ENCODE assay signal across 18 cellular contexts in the genomic region with DNA sequence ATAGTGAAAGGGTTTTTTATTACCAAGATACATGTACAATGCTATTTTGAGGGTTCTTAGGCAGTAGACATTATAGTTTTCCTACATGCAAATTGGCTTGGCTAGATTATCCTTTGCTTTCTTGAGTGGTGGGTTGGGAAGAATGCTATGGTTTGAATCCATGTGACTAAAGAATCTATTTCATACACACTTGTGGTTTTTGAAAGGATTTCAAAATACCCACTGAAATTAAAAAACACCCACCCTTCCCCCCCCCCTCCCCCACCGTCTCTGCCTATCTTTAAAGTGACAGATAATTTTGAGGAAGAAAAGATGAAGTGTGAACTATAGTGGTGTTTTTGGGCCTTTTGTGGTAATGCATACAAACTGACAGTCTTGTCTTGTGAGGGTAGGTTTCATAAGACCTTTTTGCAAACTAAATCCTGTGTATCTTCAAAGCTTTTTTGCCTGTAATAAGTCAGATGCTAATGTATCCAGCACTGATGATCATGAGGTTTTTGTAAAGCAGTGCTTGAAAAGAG.
DNase-seq lines count a peak whose midpoint lies in the region; ATAC-seq and TF ChIP-seq lines count a peak whose summit lies in the region.
"Had no signal": no experiment of that assay in that cellular context is flagged by ENCODE, and none has a peak within 500 bp of the region (broad histone marks: within the 10 kb centered on the region; RNA-seq: fewer than 3 reads in every experiment).

No MANE protein-coding gene starts in this region.

- H3K36me3 ChIP-seq in GM23248 (ENCODE audit: low read depth): no peaks in the 10 kb centered on the region
- H3K36me3 ChIP-seq: BE2C had no signal

- H3K79me2 ChIP-seq in GM23248 (ENCODE audit: insufficient read depth): peaks cover 76% of the 10 kb centered on the region

- H3K4me3 ChIP-seq in AG04449 (ENCODE audit: low read depth, low read length) (no peak overlapping the region), GM23248 (0 out of 2 replicates have a peak overlapping the region, but pooled peaks have one; percentile 1)
- H3K4me3 ChIP-seq: psoas muscle had no signal

- no peaks in the 10 kb centered on the region for H3K9me2 ChIP-seq in GM23248 (ENCODE audit: insufficient read depth)

- H3K4me1 Mint-ChIP-seq in endothelial cell (ENCODE audit: unreplicated experiment): no peaks in the 10 kb centered on the region
- no peaks in the 10 kb centered on the region for H3K4me1 Mint-ChIP-seq in activated T-helper 17 cell treated with anti-CD3 and anti-CD28 coated beads, Interleukin-2, amount 50 U/mL, for 72 hours

- peak overlapping the region; percentile 43 for H3K9ac ChIP-seq in GM23248

- peaks cover 6% of the 10 kb centered on the region for H3K36me3 Mint-ChIP-seq in endothelial cell (ENCODE audit: low read depth, unreplicated experiment)
- H3K36me3 Mint-ChIP-seq in activated T-helper 17 cell treated with anti-CD3 and anti-CD28 coated beads, Interleukin-2, amount 50 U/mL, for 72 hours (ENCODE audit: low read depth): no peaks in the 10 kb centered on the region

- in situ Hi-C loops in GM23248 (cut with MboI) (no loop called here), SK-MEL-5 (cut with HindIII; ENCODE audit: low pct_unique_long_range_greater_than_20kb, low sequenced_read_pairs) (no loop called here)

- H3F3A ChIP-seq in GM23248 (ENCODE audit: insufficient read depth): peaks cover 33% of the 10 kb centered on the region

- peak overlapping the region; percentile 79 for H3K27ac ChIP-seq in GM23248
- H3K27ac ChIP-seq: psoas muscle had no signal

- H2AFZ ChIP-seq in GM23248: no peak overlapping the region

- no peak for ATAC-seq in activated T-helper 17 cell treated with anti-CD3 and anti-CD28 coated beads, Interleukin-2, amount 50 U/mL, for 72 hours (replicated peaks)
- no peak for ATAC-seq in HG03135 (IDR thresholded peaks at IDR 0.05; ENCODE audit: unreplicated experiment)
- ATAC-seq: activated CD8-positive, alpha-beta T cell treated with anti-CD3 and anti-CD28 coated beads, Interleukin-2, amount 10 ng/mL, durations not matched to agents 7 days and 5 days; psoas muscle; stimulated activated naive B cell treated with anti-CD40 and anti-IgM and Interleukin-4, amounts not matched to agents 10 μg/mL and 1 μg/mL and 100 μg/mL, for 72 hours had no signal

- no peaks in the 10 kb centered on the region for H3K27me3 ChIP-seq in GM23248 (replicated peaks; ENCODE audit: insufficient read depth)
- H3K27me3 ChIP-seq: BE2C had no signal

- no peak overlapping the region for H3K4me3 Mint-ChIP-seq in endothelial cell (ENCODE audit: unreplicated experiment)
- H3K4me3 Mint-ChIP-seq in activated T-helper 17 cell treated with anti-CD3 and anti-CD28 coated beads, Interleukin-2, amount 50 U/mL, for 72 hours: no peak overlapping the region
- H3K4me3 Mint-ChIP-seq: activated CD8-positive, alpha-beta T cell treated with anti-CD3 and anti-CD28 coated beads, Interleukin-2, amount 10 ng/mL, durations not matched to agents 7 days and 5 days; stimulated activated naive B cell treated with anti-CD40 and anti-IgM and Interleukin-4, amounts not matched to agents 10 μg/mL and 1 μg/mL and 100 μg/mL, for 72 hours; T-helper 2 cell treated with Interferon-gamma antibody and Interleukin-4, amounts not matched to agents 5 μg/mL and 100 μg/mL, for 36 hours had no signal

- H3K27me3 Mint-ChIP-seq in endothelial cell (ENCODE audit: unreplicated experiment): no peaks in the 10 kb centered on the region
- no peaks in the 10 kb centered on the region for H3K27me3 Mint-ChIP-seq in activated T-helper 17 cell treated with anti-CD3 and anti-CD28 coated beads, Interleukin-2, amount 50 U/mL, for 72 hours
- H3K27me3 Mint-ChIP-seq: stimulated activated naive B cell treated with anti-CD40 and anti-IgM and Interleukin-4, amounts not matched to agents 10 μg/mL and 1 μg/mL and 100 μg/mL, for 72 hours had no signal

- H3K4me1 ChIP-seq in GM23248 (ENCODE audit: insufficient read depth): peaks cover 32% of the 10 kb centered on the region
- H3K4me1 ChIP-seq: BE2C, psoas muscle had no signal

- POLR2A ChIA-PET in AG04449 (lab: Yijun Ruan, JAX): no interaction called here

- 3 to 14% methylated on average over 1 of the region's 1 CpG for WGBS in GM23248 (ENCODE audit: low coverage in 1 of 2, low lambda C conversion rate in 2 of 2, missing lambda C conversion rate in 2 of 2), 2 experiments

- DNase-seq in AG04449 (ENCODE audit: low read depth, low spot score): peak; percentile 46
- DNase-seq in GM23248: peak; percentile 44
- DNase-seq in SK-MEL-5 (ENCODE audit: low read depth, low spot score): peak; percentile 34
- peak; percentile 8 for DNase-seq in fibroblast of the conjunctiva (ENCODE audit: low read depth)
- DNase-seq in endothelial cell (ENCODE audit: low spot score): no peak
- no peak for DNase-seq in NCI-H345 (lab: John Stamatoyannopoulos, UW)
- DNase-seq: activated CD8-positive, alpha-beta T cell treated with anti-CD3 and anti-CD28 coated beads, Interleukin-2, amount 10 ng/mL, durations not matched to agents 7 days and 5 days; activated gamma-delta T cell treated with Interleukin-2 at 50 U/mL for 16 hours; BE2C; cerebellar nuclear complex; NCI-H1930; NK-92 treated with Interleukin-12 subunit alpha and Interleukin-12 subunit beta, amount 100 ng/mL, for 24 hours; psoas muscle; stimulated activated CD4-positive, alpha-beta T cell treated with anti-CD3 and anti-CD28 coated beads, Interleukin-2, amount 100 ng/mL, for 48 hours; stimulated activated naive B cell treated with anti-CD40 and anti-IgM and Interleukin-4, amounts not matched to agents 10 μg/mL and 1 μg/mL and 100 μg/mL, for 72 hours had no signal

- H4K20me1 ChIP-seq in GM23248 (ENCODE audit: insufficient read depth): no peaks in the 10 kb centered on the region

- H3K9me3 Mint-ChIP-seq in endothelial cell (ENCODE audit: unreplicated experiment): no peaks in the 10 kb centered on the region
- peaks cover 4% of the 10 kb centered on the region for H3K9me3 Mint-ChIP-seq in activated T-helper 17 cell treated with anti-CD3 and anti-CD28 coated beads, Interleukin-2, amount 50 U/mL, for 72 hours

- H3K4me2 ChIP-seq in GM23248 (ENCODE audit: unreplicated experiment): peak overlapping the region; percentile 29

- no peak overlapping the region for H3K27ac Mint-ChIP-seq in endothelial cell (ENCODE audit: unreplicated experiment)
- H3K27ac Mint-ChIP-seq in activated T-helper 17 cell treated with anti-CD3 and anti-CD28 coated beads, Interleukin-2, amount 50 U/mL, for 72 hours: no peak overlapping the region
- H3K27ac Mint-ChIP-seq: activated CD8-positive, alpha-beta T cell treated with anti-CD3 and anti-CD28 coated beads, Interleukin-2, amount 10 ng/mL, durations not matched to agents 7 days and 5 days; stimulated activated naive B cell treated with anti-CD40 and anti-IgM and Interleukin-4, amounts not matched to agents 10 μg/mL and 1 μg/mL and 100 μg/mL, for 72 hours; T-helper 2 cell treated with Interferon-gamma antibody and Interleukin-4, amounts not matched to agents 5 μg/mL and 100 μg/mL, for 36 hours had no signal

- H3K9me3 ChIP-seq in GM23248 (ENCODE audit: low read depth): no peaks in the 10 kb centered on the region
- H3K9me3 ChIP-seq: BE2C had no signal

- CTCF ChIA-PET in AG04449 (lab: Yijun Ruan, JAX): no interaction called here

- no peak for TF ChIP-seq CTCF in AG04449 (IDR thresholded peaks at IDR 0.05; ENCODE audit: insufficient read depth, low read length, missing control alignments)
- no peak for TF ChIP-seq CTCF in endothelial cell (IDR thresholded peaks at IDR 0.05; ENCODE audit: unreplicated experiment)

Comparison
In these comparisons a context has a peak if more than half of its experiments do, and no peak if none do; other contexts are left out.
1. DNase-seq: peak in AG04449 (single experiment), GM23248 (single experiment), SK-MEL-5 (single experiment) and fibroblast of the conjunctiva (single experiment); none in endothelial cell (single experiment) and NCI-H345 (single experiment).